10 cellular contexts compared by ENCODE assay signal in the genomic region with DNA sequence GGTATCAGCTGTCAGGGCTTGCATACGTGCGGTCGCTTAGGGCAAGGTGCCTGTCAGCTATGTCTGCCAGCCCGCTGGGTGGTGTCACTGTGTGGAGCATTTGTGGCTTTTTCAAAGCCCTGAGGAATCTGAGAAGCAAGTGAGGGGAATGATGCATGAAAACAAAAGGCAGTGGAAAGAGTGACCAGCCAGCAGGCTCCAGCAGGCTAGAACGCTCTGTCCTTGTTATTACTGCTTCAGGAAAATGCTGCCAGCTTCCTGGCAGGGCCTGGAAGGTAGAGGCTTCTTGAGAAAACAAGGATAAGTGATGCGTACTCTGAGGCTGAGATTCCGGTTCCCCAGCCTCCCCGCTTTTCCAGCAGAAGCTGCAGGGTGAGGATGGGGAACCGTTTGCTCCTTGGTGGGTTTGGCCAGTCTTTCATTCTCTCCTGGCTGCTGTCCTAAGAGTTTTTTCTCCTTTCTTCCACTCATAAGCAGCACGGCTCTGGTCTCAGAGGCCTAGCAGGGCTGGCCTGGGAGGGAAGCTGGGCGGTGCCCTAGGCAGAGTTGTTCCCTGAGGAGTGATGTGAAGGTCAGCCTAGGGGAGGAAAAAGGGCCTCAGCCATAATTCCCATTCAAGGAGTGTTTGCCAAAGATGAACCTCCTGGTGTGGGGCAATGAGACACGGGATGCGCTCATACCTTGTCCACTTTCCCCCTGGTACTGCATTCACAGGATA. TPM values are rescaled to one million over a fixed set of nuclear protein-coding genes. Genes with fewer than 3 reads are reported as not detected.
DNase-seq lines count a peak whose midpoint lies in the region; ATAC-seq, FAIRE-seq and TF ChIP-seq lines count a peak whose summit lies in the region.
"Had no signal": no experiment of that assay in that cellular context is flagged by ENCODE, and none has a peak within 500 bp of the region (broad histone marks: within the 10 kb centered on the region; RNA-seq: fewer than 3 reads in every experiment).

No MANE protein-coding gene starts in this region.

- peaks cover 0 to 5% of the 10 kb centered on the region in 2 donors for H3K9me3 ChIP-seq in kidney (ENCODE audit: control insufficient read depth in 1 of 2, low read length in 2 of 2)
- no peaks in the 10 kb centered on the region for H3K9me3 ChIP-seq in stomach smooth muscle (ENCODE audit: control insufficient read depth in 2 of 2, low read length in 2 of 2)

- peak; percentile 95 for DNase-seq in LNCaP clone FGC (ENCODE audit: low read depth)
- DNase-seq in caudate nucleus (lab: John Stamatoyannopoulos, UW), result peak in 24 of 61 donors; percentile 2 to 74 (median 26)
- peak; percentile 89 for DNase-seq in kidney
- no peak for DNase-seq in RKO (ENCODE audit: low spot score)
- no peak for DNase-seq in hepatic stellate cell (ENCODE audit: low spot score)
- DNase-seq in stimulated activated naive CD8-positive, alpha-beta T cell treated with anti-CD3 and anti-CD28 coated beads, Interleukin-15, Interleukin-2, amounts not matched to agents 100 U/mL and 50 U/mL, for 24 hours, result no peak
- DNase-seq in OCI-M2 (lab: John Stamatoyannopoulos, UW; ENCODE audit: unreplicated experiment), result no peak
- DNase-seq: NCI-H1417 treated with DMSO at 0.1 percent for 48 hours had no signal

- peak; percentile 12; the same call in 1 of the 2 replicates for TF ChIP-seq CTCF in LNCaP clone FGC (IDR thresholded peaks at IDR 0.05; ENCODE audit: control insufficient read depth, extremely low read depth, insufficient read depth)
- no peak for TF ChIP-seq CTCF in kidney (IDR thresholded peaks at IDR 0.05; ENCODE audit: borderline replicate concordance, extremely low read depth, insufficient read depth)

- intact Hi-C loops in kidney (cut with DNase I), result no loop called here

- no peak overlapping the region for H3K4me3 ChIP-seq in LNCaP clone FGC (ENCODE audit: low read depth, low read length)
- no peak overlapping the region for H3K4me3 ChIP-seq in kidney (ENCODE audit: low read length in 2 of 2)
- H3K4me3 ChIP-seq in stomach smooth muscle (ENCODE audit: low read length in 2 of 2), result no peak overlapping the region

- no peak for ATAC-seq in stimulated activated naive CD8-positive, alpha-beta T cell treated with anti-CD3 and anti-CD28 coated beads, Interleukin-15, Interleukin-2, amounts not matched to agents 100 U/mL and 50 U/mL, for 24 hours
- ATAC-seq: left lobe of liver had no signal

- H3K4me1 ChIP-seq in kidney (ENCODE audit: control insufficient read depth in 1 of 2, insufficient read depth in 1 of 2, low read depth in 1 of 2, low read length in 2 of 2) (no peaks in the 10 kb centered on the region), stomach smooth muscle (ENCODE audit: control insufficient read depth, insufficient read depth, low read length) (peaks cover 7% of the 10 kb centered on the region)

- no peaks in the 10 kb centered on the region for H3K36me3 ChIP-seq in kidney (ENCODE audit: control insufficient read depth in 1 of 2, insufficient read depth in 2 of 2, low read length in 2 of 2)
- H3K36me3 ChIP-seq in stomach smooth muscle (ENCODE audit: control insufficient read depth in 2 of 2, insufficient read depth in 2 of 2, low read length in 2 of 2), result no peaks in the 10 kb centered on the region

- H3K9ac ChIP-seq in kidney (ENCODE audit: low read length in 2 of 2), result no peak overlapping the region
- H3K9ac ChIP-seq in stomach smooth muscle (ENCODE audit: low read length in 2 of 2), result no peak overlapping the region

- no peaks in the 10 kb centered on the region for H3K27me3 ChIP-seq in stomach smooth muscle (ENCODE audit: control insufficient read depth in 1 of 2, insufficient read depth in 2 of 2, low read length in 2 of 2)

- peak overlapping the region; percentile 88 for H3K27ac ChIP-seq in caudate nucleus (ENCODE audit: low read depth, low read length)
- H3K27ac ChIP-seq in kidney (ENCODE audit: low read depth in 2 of 2, low read length in 2 of 2), result peak overlapping the region in 1 of 2 donors; percentile 45
- H3K27ac ChIP-seq in stomach smooth muscle (ENCODE audit: low read length), result peak overlapping the region; percentile 46

- FAIRE-seq in kidney (lab: Jason Lieb, UNC), result no peak

RNA-seq across cellular contexts. Expression of a gene that starts 42.8 kb away (rescaled TPM):
- 77.0 TPM for total RNA-seq in kidney
- polyA plus RNA-seq in kidney (ENCODE audit: insufficient read depth, low read depth, low replicate concordance), result 24.4 TPM

Comparison
In these comparisons a context has a peak if more than half of its experiments do, and no peak if none do; other contexts are left out.
1. DNase-seq: peak in LNCaP clone FGC (single experiment) and kidney (single experiment); none in RKO (single experiment), hepatic stellate cell (single experiment), stimulated activated naive CD8-positive, alpha-beta T cell treated with anti-CD3 and anti-CD28 coated beads, Interleukin-15, Interleukin-2, amounts not matched to agents 100 U/mL and 50 U/mL, for 24 hours (single experiment) and OCI-M2 (single experiment).